25 cellular contexts compared by ENCODE assay signal in genomic region chr17:48929812-48930165, GRCh38. TPM values are rescaled to one million over a fixed set of nuclear protein-coding genes. Genes with fewer than 3 reads are reported as not detected.
DNase-seq lines count a peak whose midpoint lies in the region; ATAC-seq and TF ChIP-seq lines count a peak whose summit lies in the region.
"Had no signal": no experiment of that assay in that cellular context is flagged by ENCODE, and none has a peak within 500 bp of the region (broad histone marks: within the 10 kb centered on the region; RNA-seq: fewer than 3 reads in every experiment).

No MANE protein-coding gene starts in this region.

- POLR2A ChIA-PET in Caco-2 (lab: Charles Lee), result interaction anchor here (1.5 to 3.3 kb wide), 2 partner anchors 15 to 32 kb away, joined by 3 to 14 read pairs; partner anchors contain the start of gene SNF8

- H3K36me3 Mint-ChIP-seq in Caco-2 (ENCODE audit: insufficient read depth, unreplicated experiment), result peaks cover 99% of the 10 kb centered on the region
- peaks cover 59% of the 10 kb centered on the region for H3K36me3 Mint-ChIP-seq in HFFc6 (ENCODE audit: low read depth)
- peaks cover 41% of the 10 kb centered on the region for H3K36me3 Mint-ChIP-seq in chondrocyte (ENCODE audit: low read depth)
- H3K36me3 Mint-ChIP-seq in neural progenitor cell, result peaks cover 41% of the 10 kb centered on the region
- H3K36me3 Mint-ChIP-seq in glutamatergic neuron (ENCODE audit: unreplicated experiment), result no peaks in the 10 kb centered on the region

- H3K9me3 ChIP-seq in Caco-2, result no peaks in the 10 kb centered on the region
- no peaks in the 10 kb centered on the region for H3K9me3 ChIP-seq in neural progenitor cell (ENCODE audit: low read depth)
- H3K9me3 ChIP-seq: pancreas, sigmoid colon, vagina had no signal

- H3K4me1 ChIP-seq in Caco-2 (no peaks in the 10 kb centered on the region), neural progenitor cell (no peaks in the 10 kb centered on the region)
- H3K4me1 ChIP-seq: sigmoid colon, vagina had no signal

- no peak overlapping the region for H3K4me2 ChIP-seq in neural progenitor cell

- no peak for ATAC-seq in HG02759 (IDR thresholded peaks at IDR 0.05; ENCODE audit: unreplicated experiment)
- ATAC-seq: naive thymus-derived CD4-positive, alpha-beta T cell; pancreas had no signal

- CTCF ChIA-PET in Caco-2 (lab: Charles Lee), result interaction anchor here (0.5 to 2.5 kb wide), 3 partner anchors 51 to 103 kb away, joined by 4 to 10 read pairs (median 6); no protein-coding TSS in a partner anchor

- H3K4me1 Mint-ChIP-seq in Caco-2 (ENCODE audit: low read depth, unreplicated experiment) (no peaks in the 10 kb centered on the region), HFFc6 (ENCODE audit: low read depth) (no peaks in the 10 kb centered on the region; the same call in 1 of the 2 replicates), chondrocyte (ENCODE audit: low read depth) (peaks cover 24% of the 10 kb centered on the region), neural progenitor cell (no peaks in the 10 kb centered on the region), glutamatergic neuron (ENCODE audit: low read depth, unreplicated experiment) (peaks cover 4% of the 10 kb centered on the region)
- H3K4me1 Mint-ChIP-seq: brain had no signal

- H3K36me3 ChIP-seq in Caco-2 (ENCODE audit: control insufficient read depth, insufficient read depth, low read length) (peaks cover 27% of the 10 kb centered on the region), neural progenitor cell (peaks cover 5% of the 10 kb centered on the region)

- DNase-seq in Caco-2 (no peak), HFFc6 (no peak), chondrocyte (ENCODE audit: low spot score) (no peak), neural progenitor cell (ENCODE audit: low spot score) (no peak), NCI-H510A (lab: John Stamatoyannopoulos, UW) (no peak), glutamatergic neuron (no peak)
- DNase-seq: activated CD4-positive, alpha-beta T cell treated with anti-CD3 and anti-CD28 coated beads for 4 hours; AML-193; GF-D8; HCEC 1CT; Kasumi-1; naive thymus-derived CD4-positive, alpha-beta T cell; NCI-H1694 treated with DMSO at 0.1 percent for 48 hours; NCI-H226; NCI-H774; pancreas; SHP77; sigmoid colon had no signal

- H3K4me3 Mint-ChIP-seq in Caco-2 (ENCODE audit: unreplicated experiment) (no peak overlapping the region), HFFc6 (no peak overlapping the region), chondrocyte (ENCODE audit: unreplicated experiment) (no peak overlapping the region), neural progenitor cell (no peak overlapping the region), glutamatergic neuron (ENCODE audit: unreplicated experiment) (no peak overlapping the region)
- H3K4me3 Mint-ChIP-seq: brain; naive thymus-derived CD4-positive, alpha-beta T cell had no signal

- H3K27ac Mint-ChIP-seq in Caco-2 (ENCODE audit: unreplicated experiment) (peak overlapping the region; percentile 30), HFFc6 (peak overlapping the region; percentile 21), chondrocyte (ENCODE audit: unreplicated experiment) (peak overlapping the region; percentile 66), neural progenitor cell (no peak overlapping the region), glutamatergic neuron (ENCODE audit: unreplicated experiment) (no peak overlapping the region)

- H3F3A ChIP-seq in neural progenitor cell (ENCODE audit: low read depth), result peaks cover 45% of the 10 kb centered on the region

- no peak overlapping the region for H3K4me3 ChIP-seq in Caco-2 (ENCODE audit: low read depth, low read length)
- H3K4me3 ChIP-seq in neural progenitor cell, result no peak overlapping the region
- H3K4me3 ChIP-seq: pancreas, sigmoid colon, vagina had no signal

- H3K9ac ChIP-seq in neural progenitor cell, result no peak overlapping the region

- H3K27ac ChIP-seq in neural progenitor cell, result peak overlapping the region; percentile 13
- H3K27ac ChIP-seq: pancreas, sigmoid colon, vagina had no signal

- intact Hi-C loops in Caco-2 (cut with micrococcal nuclease; ENCODE audit: unreplicated experiment), result no loop called here

- no peaks in the 10 kb centered on the region for H3K79me2 ChIP-seq in neural progenitor cell (ENCODE audit: low read depth)

- H3K27me3 Mint-ChIP-seq in Caco-2 (ENCODE audit: insufficient read depth, unreplicated experiment) (no peaks in the 10 kb centered on the region), HFFc6 (ENCODE audit: insufficient read depth) (no peaks in the 10 kb centered on the region; the same call in none of the 2 replicates), chondrocyte (ENCODE audit: low read depth) (no peaks in the 10 kb centered on the region), neural progenitor cell (ENCODE audit: insufficient read depth, low read depth) (peaks cover 2% of the 10 kb centered on the region), glutamatergic neuron (ENCODE audit: unreplicated experiment) (peaks cover 1% of the 10 kb centered on the region)
- H3K27me3 Mint-ChIP-seq: brain; naive thymus-derived CD4-positive, alpha-beta T cell had no signal

- peaks cover 19% of the 10 kb centered on the region for H4K20me1 ChIP-seq in neural progenitor cell (ENCODE audit: low read depth)

- TF ChIP-seq CTCF in Caco-2 (IDR thresholded peaks at IDR 0.05; ENCODE audit: insufficient read depth in 1 of 2, low read depth in 1 of 2, low read length in 1 of 2, severe bottlenecking in 1 of 2, unreplicated experiment in 1 of 2) (no peak), HFFc6 (IDR thresholded peaks at IDR 0.05) (no peak), chondrocyte (IDR thresholded peaks at IDR 0.05) (no peak), neural progenitor cell (IDR thresholded peaks at IDR 0.05) (no peak), glutamatergic neuron (IDR thresholded peaks at IDR 0.05; ENCODE audit: partially characterized antibody, unreplicated experiment) (no peak)

- H2AFZ ChIP-seq in neural progenitor cell (replicated peaks), result no peak overlapping the region

- no peaks in the 10 kb centered on the region for H3K9me3 Mint-ChIP-seq in Caco-2 (ENCODE audit: unreplicated experiment)
- no peaks in the 10 kb centered on the region for H3K9me3 Mint-ChIP-seq in HFFc6
- no peaks in the 10 kb centered on the region for H3K9me3 Mint-ChIP-seq in chondrocyte (ENCODE audit: low read depth)
- no peaks in the 10 kb centered on the region for H3K9me3 Mint-ChIP-seq in neural progenitor cell
- H3K9me3 Mint-ChIP-seq in glutamatergic neuron (ENCODE audit: unreplicated experiment), result no peaks in the 10 kb centered on the region
- H3K9me3 Mint-ChIP-seq: brain; naive thymus-derived CD4-positive, alpha-beta T cell had no signal

- H3K27me3 ChIP-seq in Caco-2 (replicated peaks; ENCODE audit: control insufficient read depth, insufficient read depth, low read length), result no peaks in the 10 kb centered on the region
- no peaks in the 10 kb centered on the region for H3K27me3 ChIP-seq in neural progenitor cell
- H3K27me3 ChIP-seq: pancreas, sigmoid colon, vagina had no signal

- BruUV-seq in Caco-2 (replicated peaks; lab: Mats Ljungman, UMichigan), result no TSS peak

RNA-seq across cellular contexts. Expression of gene SNF8, which starts 14.9 kb away (rescaled TPM):
- total RNA-seq in Caco-2 (2022), result 457 and 461 TPM in 2 replicates
- total RNA-seq in HFFc6 (2021; fragmentation: NEBNext Ultra II Directional; extraction: Animal tissue kit (Norgen Biotek cat#: 25700)), result 100 to 1,000 TPM; 131 to 176 (median 157) TPM
- total RNA-seq in chondrocyte, result 123 to 147 TPM (median 126 TPM) in 3 replicates
- total RNA-seq in neural progenitor cell (ENCODE audit: low replicate concordance), result 93.0 and 103 TPM in 2 replicates
- 143 TPM for total RNA-seq in glutamatergic neuron (ENCODE audit: unreplicated experiment)

RNA-seq across cellular contexts. Expression of gene UBE2Z, which starts 21.6 kb away (rescaled TPM):
- total RNA-seq in Caco-2 (2022) (182 and 187 TPM in 2 replicates), chondrocyte (114 to 116 TPM (median 114 TPM) in 3 replicates), neural progenitor cell (ENCODE audit: low replicate concordance) (45.5 and 57.9 TPM in 2 replicates), glutamatergic neuron (ENCODE audit: unreplicated experiment) (76.5 TPM)
- total RNA-seq in HFFc6 (2021; fragmentation: NEBNext Ultra II Directional; extraction: Animal tissue kit (Norgen Biotek cat#: 25700)), result 100 to 1,000 TPM; 117 to 135 (median 125) TPM

RNA-seq across cellular contexts. Expression of gene ATP5MC1, which starts 37.2 kb away (rescaled TPM):
- total RNA-seq in Caco-2 (2022), result 161 and 172 TPM in 2 replicates
- total RNA-seq in HFFc6 (2021; fragmentation: NEBNext Ultra II Directional; extraction: Animal tissue kit (Norgen Biotek cat#: 25700)), result 100 to 1,000 TPM; 125 to 158 (median 145) TPM
- 39.2 to 78.0 TPM (median 39.4 TPM) in 3 replicates for total RNA-seq in chondrocyte
- 29.4 and 51.7 TPM in 2 replicates for total RNA-seq in neural progenitor cell (ENCODE audit: low replicate concordance)
- 61.0 TPM for total RNA-seq in glutamatergic neuron (ENCODE audit: unreplicated experiment)

RNA-seq across cellular contexts. Expression of gene GIP, which starts 38.6 kb away (rescaled TPM):
- 0.59 and 0.63 TPM in 2 replicates for total RNA-seq in Caco-2 (2022)
- under 1 TPM in 4 of 6 experiments, not detected in 2; 0.31 to 0.60 (median 0.35) TPM for total RNA-seq in HFFc6 (2021; fragmentation: NEBNext Ultra II Directional; extraction: Animal tissue kit (Norgen Biotek cat#: 25700))
- total RNA-seq in chondrocyte, result not detected in 3 replicates
- total RNA-seq in neural progenitor cell (ENCODE audit: low replicate concordance), result not detected in 2 replicates
- not detected for total RNA-seq in glutamatergic neuron (ENCODE audit: unreplicated experiment)
- total RNA-seq: fibroblast of lung; glomerular endothelial cell; HT1080; naive thymus-derived CD4-positive, alpha-beta T cell; OCI-LY7; pancreas; sigmoid colon; vagina had no signal

Comparison
In these comparisons a context has a peak if more than half of its experiments do, and no peak if none do; other contexts are left out.
1. H3K27ac Mint-ChIP-seq: peak in Caco-2 (single experiment), HFFc6 (single experiment) and chondrocyte (single experiment); none in neural progenitor cell (single experiment) and glutamatergic neuron (single experiment).